Comparison of ENCODE assay signal across 1 cellular context in genomic region chr19:7382694-7383093, GRCh38.
TF ChIP-seq lines count a peak whose summit lies in the region.

No MANE protein-coding gene starts in this region.

TF ChIP-seq in K562, 482 proteins besides CTCF, POLR2A, EP300 and RAD21:
- no peak for TF ChIP-seq ZNF77 (CRISPR knock-in tag; IDR thresholded peaks at IDR 0.05)
- no peak for TF ChIP-seq MAFF (IDR thresholded peaks at IDR 0.05; ENCODE audit: low read length)
- no peak for TF ChIP-seq MITF (IDR thresholded peaks at IDR 0.05)
- no peak for TF ChIP-seq CC2D1A (IDR thresholded peaks at IDR 0.05)
- TF ChIP-seq TAF1 (IDR thresholded peaks at IDR 0.05; ENCODE audit: control insufficient read depth, extremely low read depth, insufficient read depth, low read length, severe bottlenecking): no peak
- TF ChIP-seq HIVEP1 (CRISPR knock-in tag; IDR thresholded peaks at IDR 0.05): no peak
- TF ChIP-seq ELF4 (CRISPR knock-in tag; IDR thresholded peaks at IDR 0.05): no peak
- no peak for TF ChIP-seq MTA2 (IDR thresholded peaks at IDR 0.05; ENCODE audit: low read depth)
- no peak for TF ChIP-seq RFX1 (IDR thresholded peaks at IDR 0.05)
- no peak for TF ChIP-seq LEF1 (IDR thresholded peaks at IDR 0.05)
- TF ChIP-seq KDM2B (CRISPR knock-in tag; IDR thresholded peaks at IDR 0.05): no peak
- TF ChIP-seq ZNF655 (CRISPR knock-in tag; IDR thresholded peaks at IDR 0.05): no peak
- no peak for TF ChIP-seq RNF2 (IDR thresholded peaks at IDR 0.05)
- no peak for TF ChIP-seq ZNF280A (IDR thresholded peaks at IDR 0.05; ENCODE audit: low read depth, partially characterized antibody)
- TF ChIP-seq MECOM (CRISPR knock-in tag; IDR thresholded peaks at IDR 0.05): no peak
- no peak for TF ChIP-seq E2F3 (CRISPR knock-in tag; IDR thresholded peaks at IDR 0.05)
TF ChIP-seq in K562: peak in this region for 0.
